Comparison of ENCODE assay signal across 8 cellular contexts in the genomic region with DNA sequence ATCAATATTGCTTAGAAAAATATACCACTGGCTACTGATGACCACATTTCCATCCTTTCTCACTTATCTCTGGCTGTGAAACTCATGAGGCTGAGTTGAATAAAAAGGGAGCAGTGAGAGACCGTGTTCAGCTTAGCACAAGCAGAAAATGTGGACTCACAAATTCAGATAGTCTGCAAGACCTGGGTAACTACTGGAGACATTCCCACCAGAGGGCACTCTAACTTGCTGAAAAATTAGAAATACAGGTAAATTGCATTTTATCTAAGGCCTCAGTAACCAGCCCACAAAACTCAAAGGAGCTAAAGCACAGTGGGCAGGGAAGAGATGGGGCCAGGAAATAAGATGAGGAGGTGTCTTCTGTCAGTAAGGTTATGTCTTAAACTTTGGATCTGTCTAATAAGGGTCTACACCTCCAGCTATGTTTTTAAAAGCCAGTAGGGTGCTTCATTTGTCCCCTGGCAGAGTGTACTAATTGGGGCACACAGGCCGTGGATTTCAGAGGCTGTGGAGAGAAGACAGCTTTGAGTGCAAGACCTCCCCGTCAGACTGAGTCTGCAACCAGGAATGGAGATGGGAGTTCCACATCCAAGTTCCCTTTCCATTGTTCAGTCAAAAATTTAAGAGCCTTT.
A peak's percentile ranks its signal among the peaks of the same experiment; 100 is the strongest.
DNase-seq lines count a peak whose midpoint lies in the region; ATAC-seq, FAIRE-seq and TF ChIP-seq lines count a peak whose summit lies in the region.

No MANE protein-coding gene starts in this region.

- peak; percentile 80 for FAIRE-seq in GM19239 (lab: Jason Lieb, UNC)

- peak; percentile 44 for DNase-seq in DMS114 treated with DMSO at 0.1 percent for 48 hours (lab: John Stamatoyannopoulos, UW; ENCODE audit: unreplicated experiment)
- no peak for DNase-seq in GM19239 (ENCODE audit: insufficient read length, low spot score)
- peak; percentile 52 for DNase-seq in NCI-H146 treated with DMSO at 0.1 percent for 48 hours (lab: John Stamatoyannopoulos, UW; ENCODE audit: unreplicated experiment)
- peak; percentile 49 for DNase-seq in fibroblast of the conjunctiva (ENCODE audit: low read depth)
- DNase-seq in retina = peak; percentile 47
- no peak for DNase-seq in activated CD4-positive, CD25-positive, alpha-beta regulatory T cell (lab: John Stamatoyannopoulos, UW)

- H3K27ac ChIP-seq in VCaP = no peak overlapping the region

- no peak for ATAC-seq in HG03025 (IDR thresholded peaks at IDR 0.05; ENCODE audit: low FRiP score, unreplicated experiment)

- TF ChIP-seq CTCF in VCaP (conservative IDR thresholded peaks at IDR 0.05) = peak; percentile 86

Comparison
In these comparisons a context has a peak if more than half of its experiments do, and no peak if none do; other contexts are left out.
1. DNase-seq: peak in DMS114 treated with DMSO at 0.1 percent for 48 hours (single experiment), NCI-H146 treated with DMSO at 0.1 percent for 48 hours (single experiment), fibroblast of the conjunctiva (single experiment) and retina (single experiment); none in GM19239 (single experiment) and activated CD4-positive, CD25-positive, alpha-beta regulatory T cell (0 of 4).